ENCODE assay signal across 23 cellular contexts in genomic region chr17:82657926-82658325, GRCh38.
"Had no signal": no experiment of that assay in that cellular context is flagged by ENCODE, and none has a peak within 500 bp of the region (broad histone marks: within the 10 kb centered on the region; RNA-seq: fewer than 3 reads in every experiment).

No MANE protein-coding gene starts in this region.

- H3K27ac ChIP-seq: hepatocyte, ovary, right lobe of liver, suprapubic skin, transverse colon, upper lobe of right lung, uterus had no signal

- H3K27me3 Mint-ChIP-seq: naive thymus-derived CD4-positive, alpha-beta T cell; stimulated activated naive CD8-positive, alpha-beta T cell treated with anti-CD3 and anti-CD28 coated beads, Interleukin-15, amount 100 ng/mL, for 72 hours had no signal

- H3K9me3 ChIP-seq: ovary, right lobe of liver, suprapubic skin, transverse colon, upper lobe of right lung, uterus had no signal

- DNase-seq: effector CD4-positive, alpha-beta T cell; kidney; mesenchymal stem cell; naive thymus-derived CD4-positive, alpha-beta T cell; nephron progenitor cell; nucleus accumbens; stimulated activated CD4-positive, alpha-beta T cell treated with anti-CD3 and anti-CD28 coated beads, Interleukin-12 subunit alpha, Interleukin-12 subunit beta, amount 100 ng/mL, for 4 hours; stimulated activated CD4-positive, alpha-beta T cell treated with anti-CD3 and anti-CD28 coated beads, Interleukin-1b, Interleukin-23, amount 100 ng/mL, for 48 hours; stimulated activated CD4-positive, alpha-beta T cell treated with anti-CD3 and anti-CD28 coated beads, Interleukin-4, amount 100 ng/mL, for 1 hour; stimulated activated CD8-positive, alpha-beta memory T cell treated with anti-CD3 and anti-CD28 coated beads, Interleukin-4, amount 100 ng/mL, for 48 hours; stimulated activated naive CD4-positive, alpha-beta T cell; stimulated activated naive CD8-positive, alpha-beta T cell treated with anti-CD3 and anti-CD28 coated beads, Interleukin-15, amount 100 ng/mL, for 72 hours; transverse colon; upper lobe of right lung; uterus had no signal

- H3K36me3 ChIP-seq: ovary, right lobe of liver, transverse colon, upper lobe of right lung, uterus had no signal

- H3K4me3 ChIP-seq: dorsolateral prefrontal cortex, hepatocyte, ovary, right lobe of liver, smooth muscle cell, suprapubic skin, transverse colon, upper lobe of right lung, uterus had no signal

- H3K4me1 ChIP-seq: suprapubic skin, upper lobe of right lung, uterus had no signal

- H3K4me3 Mint-ChIP-seq: mesothelial cell of epicardium; naive thymus-derived CD4-positive, alpha-beta T cell; nephron progenitor cell; stimulated activated naive CD8-positive, alpha-beta T cell treated with anti-CD3 and anti-CD28 coated beads, Interleukin-15, amount 100 ng/mL, for 72 hours had no signal

- H3K27me3 ChIP-seq: dorsolateral prefrontal cortex, hepatocyte, ovary, right lobe of liver, suprapubic skin, transverse colon, upper lobe of right lung, uterus had no signal

- H3K27ac Mint-ChIP-seq: mesothelial cell of epicardium; naive thymus-derived CD4-positive, alpha-beta T cell; nephron progenitor cell; stimulated activated naive CD8-positive, alpha-beta T cell treated with anti-CD3 and anti-CD28 coated beads, Interleukin-15, amount 100 ng/mL, for 72 hours had no signal

- H3K4me1 Mint-ChIP-seq: mesothelial cell of epicardium; stimulated activated naive CD8-positive, alpha-beta T cell treated with anti-CD3 and anti-CD28 coated beads, Interleukin-15, amount 100 ng/mL, for 72 hours had no signal

- H3K9me3 Mint-ChIP-seq: mesothelial cell of epicardium; naive thymus-derived CD4-positive, alpha-beta T cell; stimulated activated naive CD8-positive, alpha-beta T cell treated with anti-CD3 and anti-CD28 coated beads, Interleukin-15, amount 100 ng/mL, for 72 hours had no signal

- ATAC-seq: left lobe of liver; naive thymus-derived CD4-positive, alpha-beta T cell; right lobe of liver; stimulated activated naive CD8-positive, alpha-beta T cell treated with anti-CD3 and anti-CD28 coated beads, Interleukin-15, amount 100 ng/mL, for 72 hours; upper lobe of right lung had no signal
